In genomic region chr6:150491131-150491795, GRCh38 we compare ENCODE assay signal across 9 cellular contexts.
DNase-seq lines count a peak whose midpoint lies in the region; ATAC-seq, FAIRE-seq and TF ChIP-seq lines count a peak whose summit lies in the region.
"Had no signal": no experiment of that assay in that cellular context is flagged by ENCODE, and none has a peak within 500 bp of the region (broad histone marks: within the 10 kb centered on the region; RNA-seq: fewer than 3 reads in every experiment).

No MANE protein-coding gene starts in this region.

- TF ChIP-seq CTCF in K562 (IDR thresholded peaks at IDR 0.05 in 2 of 3, conservative IDR thresholded peaks at IDR 0.05 in 1 of 3; ENCODE audit: insufficient read depth in 2 of 3, low read depth in 1 of 3, low read length in 3 of 3) (no peak), heart left ventricle (IDR thresholded peaks at IDR 0.05) (no peak)

- H3K9me3 ChIP-seq in K562 (replicated peaks; ENCODE audit: control insufficient read depth, insufficient read depth, low read depth, low read length) (no peaks in the 10 kb centered on the region), heart left ventricle (no peaks in the 10 kb centered on the region)

- H4K20me1 ChIP-seq in K562 (replicated peaks; ENCODE audit: control insufficient read depth, insufficient read depth, low read length) = no peaks in the 10 kb centered on the region

- in situ Hi-C loops in K562 (cut with MboI) = no loop called here

- no TSS peak for BruUV-seq in K562 (replicated peaks; lab: Mats Ljungman, UMichigan)

- POLR2A ChIA-PET in K562 (lab: Yijun Ruan, JAX) = interaction anchor here (1.0 kb wide), 1 partner anchor 46 kb away, joined by 3 read pairs; no protein-coding TSS in a partner anchor

- H3K9me1 ChIP-seq in K562 (ENCODE audit: control insufficient read depth, insufficient read depth, low read length) = no peaks in the 10 kb centered on the region

- FAIRE-seq in K562 (lab: Jason Lieb, UNC) = no peak

- no peak for TF ChIP-seq EP300 in K562 (IDR thresholded peaks at IDR 0.05; ENCODE audit: low read length)

- 0% methylated on average over 5 of the region's 5 CpGs for WGBS in K562 (ENCODE audit: insufficient coverage, low coverage, missing lambda C conversion rate)
- 66 to 80% (median 74%) methylated on average over 5 of the region's 5 CpGs for WGBS in heart left ventricle, 4 donors

- TF ChIP-seq POLR2A in K562 (conservative IDR thresholded peaks at IDR 0.05) (no peak), heart left ventricle (IDR thresholded peaks at IDR 0.05) (no peak)

- no peaks in the 10 kb centered on the region for H3K36me3 ChIP-seq in K562 (ENCODE audit: control insufficient read depth, insufficient read depth, low read length)
- no peaks in the 10 kb centered on the region for H3K36me3 ChIP-seq in heart left ventricle

- H3K9ac ChIP-seq in K562 (ENCODE audit: insufficient read depth in 1 of 2, low read depth in 2 of 2, low read length in 2 of 2) = no peak overlapping the region

- no peak overlapping the region for H3K27ac ChIP-seq in K562 (ENCODE audit: extremely low read depth, low read depth, low read length)
- H3K27ac ChIP-seq in heart left ventricle = no peak overlapping the region

- intact Hi-C loops in K562 (cut with micrococcal nuclease) (no loop called here), heart left ventricle (cut with DNase I) (no loop called here)

- H3K27me3 ChIP-seq in K562 (ENCODE audit: control insufficient read depth in 2 of 2, insufficient read depth in 2 of 2, low read length in 2 of 2) (peaks cover 9 to 29% of the 10 kb centered on the region in 2 experiments), heart left ventricle (no peaks in the 10 kb centered on the region)

- H3K79me2 ChIP-seq in K562 (ENCODE audit: control insufficient read depth, insufficient read depth, low read length) = no peaks in the 10 kb centered on the region

- H3K4me1 ChIP-seq in K562 (replicated peaks in 1 of 2; ENCODE audit: control insufficient read depth in 2 of 2, insufficient read depth in 2 of 2, low read length in 2 of 2) (no peaks in the 10 kb centered on the region), heart left ventricle (peaks cover 0 to 31% (median 0%) of the 10 kb centered on the region in 12 donors)

- no peak overlapping the region for H3K4me2 ChIP-seq in K562 (ENCODE audit: insufficient read depth, low read length)

- no peak overlapping the region for H2AFZ ChIP-seq in K562 (ENCODE audit: low read depth, low read length)

- H3K4me3 ChIP-seq in K562 (no peak overlapping the region), heart left ventricle (no peak overlapping the region)

- no peak for TF ChIP-seq RAD21 in K562 (CRISPR knock-in tag; conservative IDR thresholded peaks at IDR 0.05 in 1 of 2, IDR thresholded peaks at IDR 0.05 in 1 of 2)

- CTCF ChIA-PET in K562 (lab: Yijun Ruan, JAX; ENCODE audit: low intra/inter-chr PET ratio) = no interaction called here

- ATAC-seq in GM19395 (IDR thresholded peaks at IDR 0.05; ENCODE audit: unreplicated experiment) (peak; percentile 94), HG03432 (IDR thresholded peaks at IDR 0.05; ENCODE audit: unreplicated experiment) (peak; percentile 94), K562 (no peak), heart left ventricle (no peak)

- DNase-seq in AG08395 (ENCODE audit: low spot score) (peak; percentile 32), K562 (ENCODE audit: extremely low read depth in 1 of 4, low spot score in 3 of 4) (no peak), heart left ventricle (no peak), HCEC 1CT (no peak), cerebellar cortex (ENCODE audit: low spot score) (no peak), Kasumi-1 (lab: John Stamatoyannopoulos, UW) (no peak)
- DNase-seq: activated CD4-positive, alpha-beta T cell treated with anti-CD3 and anti-CD28 coated beads for 48 hours had no signal

TF ChIP-seq in K562, 482 proteins besides CTCF, POLR2A, EP300 and RAD21:
- no peak for TF ChIP-seq HNRNPK (IDR thresholded peaks at IDR 0.05; ENCODE audit: low read depth, low read length, poor library complexity, severe bottlenecking)
- no peak for TF ChIP-seq MEF2D (tag; conservative IDR thresholded peaks at IDR 0.05; ENCODE audit: low read depth)
- TF ChIP-seq HMBOX1 (IDR thresholded peaks at IDR 0.05) = peak; percentile 68
- TF ChIP-seq CUX1 (CRISPR knock-in tag; IDR thresholded peaks at IDR 0.05) = no peak
- no peak for TF ChIP-seq ZNF174 (CRISPR knock-in tag; IDR thresholded peaks at IDR 0.05)
- no peak for TF ChIP-seq ZFPM2 (CRISPR knock-in tag; IDR thresholded peaks at IDR 0.05)
- peak; percentile 41 for TF ChIP-seq FOSL1 (tag; conservative IDR thresholded peaks at IDR 0.05)

Comparison
In these comparisons a context has a peak if more than half of its experiments do, and no peak if none do; other contexts are left out.
1. ATAC-seq: peak in GM19395 (single experiment) and HG03432 (single experiment); none in K562 (single experiment) and heart left ventricle (0 of 4).